In the genomic region with DNA sequence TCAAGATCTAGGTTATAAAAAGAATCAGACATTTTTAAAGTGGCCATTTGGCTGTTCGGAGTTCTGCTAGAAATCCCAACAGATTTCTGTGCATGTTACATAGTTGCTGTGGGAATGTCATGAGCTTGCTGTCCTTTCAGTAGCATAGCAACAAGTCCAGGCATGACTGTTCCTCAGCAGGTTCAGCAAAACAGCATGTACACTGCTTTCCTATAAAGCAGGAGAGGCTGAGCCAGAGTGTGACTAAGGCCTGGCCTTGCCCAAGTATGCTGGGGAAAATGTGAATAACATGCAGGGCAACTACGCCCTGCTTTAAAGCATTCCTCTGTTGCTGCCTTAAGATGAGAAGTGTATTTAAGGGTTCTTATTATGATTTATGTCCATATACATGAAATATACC, we compare ENCODE assay signal across 11 cellular contexts.
DNase-seq lines count a peak whose midpoint lies in the region; TF ChIP-seq lines count a peak whose summit lies in the region.
"Had no signal": no experiment of that assay in that cellular context is flagged by ENCODE, and none has a peak within 500 bp of the region (broad histone marks: within the 10 kb centered on the region; RNA-seq: fewer than 3 reads in every experiment).

No MANE protein-coding gene starts in this region.

- H3K27me3 Mint-ChIP-seq in type B pancreatic cell (peaks cover 3% of the 10 kb centered on the region), endothelial cell (ENCODE audit: unreplicated experiment) (peaks cover 4% of the 10 kb centered on the region)
- H3K27me3 Mint-ChIP-seq: activated CD8-positive, alpha-beta memory T cell treated with anti-CD3 and anti-CD28 coated beads, Interleukin-2, amount 10 ng/mL, durations not matched to agents 7 days and 5 days had no signal

- peak overlapping the region; percentile 37 for H3K4me3 Mint-ChIP-seq in type B pancreatic cell
- no peak overlapping the region for H3K4me3 Mint-ChIP-seq in endothelial cell (ENCODE audit: unreplicated experiment)
- H3K4me3 Mint-ChIP-seq: activated CD8-positive, alpha-beta memory T cell treated with anti-CD3 and anti-CD28 coated beads, Interleukin-2, amount 10 ng/mL, durations not matched to agents 7 days and 5 days had no signal

- H3K9me3 ChIP-seq in effector memory CD4-positive, alpha-beta T cell (ENCODE audit: control insufficient read depth, low read length) = peaks cover 5% of the 10 kb centered on the region

- H3K27ac Mint-ChIP-seq in type B pancreatic cell (peak overlapping the region; percentile 95), endothelial cell (ENCODE audit: unreplicated experiment) (no peak overlapping the region)
- H3K27ac Mint-ChIP-seq: activated CD8-positive, alpha-beta memory T cell treated with anti-CD3 and anti-CD28 coated beads, Interleukin-2, amount 10 ng/mL, durations not matched to agents 7 days and 5 days had no signal

- H3K36me3 Mint-ChIP-seq in type B pancreatic cell (no peaks in the 10 kb centered on the region), endothelial cell (ENCODE audit: low read depth, unreplicated experiment) (peaks cover 4% of the 10 kb centered on the region)
- H3K36me3 Mint-ChIP-seq: activated CD8-positive, alpha-beta memory T cell treated with anti-CD3 and anti-CD28 coated beads, Interleukin-2, amount 10 ng/mL, durations not matched to agents 7 days and 5 days had no signal

- H3K27me3 ChIP-seq in effector memory CD4-positive, alpha-beta T cell (replicated peaks; ENCODE audit: control insufficient read depth, insufficient read depth, low read length, poor library complexity, severe bottlenecking) = no peaks in the 10 kb centered on the region
- H3K27me3 ChIP-seq: breast epithelium had no signal

- peaks cover 10% of the 10 kb centered on the region for H3K4me1 Mint-ChIP-seq in type B pancreatic cell (ENCODE audit: unreplicated experiment)
- H3K4me1 Mint-ChIP-seq in endothelial cell (ENCODE audit: unreplicated experiment) = peaks cover 3% of the 10 kb centered on the region
- H3K4me1 Mint-ChIP-seq: activated CD8-positive, alpha-beta memory T cell treated with anti-CD3 and anti-CD28 coated beads, Interleukin-2, amount 10 ng/mL, durations not matched to agents 7 days and 5 days had no signal

- H3K36me3 ChIP-seq in effector memory CD4-positive, alpha-beta T cell (ENCODE audit: control insufficient read depth, insufficient read depth, low read length) = no peaks in the 10 kb centered on the region
- H3K36me3 ChIP-seq: breast epithelium had no signal

- no peaks in the 10 kb centered on the region for H3K4me1 ChIP-seq in effector memory CD4-positive, alpha-beta T cell (ENCODE audit: control insufficient read depth, insufficient read depth, low read length, poor library complexity, severe bottlenecking)
- H3K4me1 ChIP-seq: breast epithelium had no signal

- no peak overlapping the region for H3K4me3 ChIP-seq in effector memory CD4-positive, alpha-beta T cell (ENCODE audit: insufficient read depth, low read depth, low read length, poor library complexity, severe bottlenecking)
- H3K4me3 ChIP-seq: breast epithelium had no signal

- H3K9me3 Mint-ChIP-seq in type B pancreatic cell (peaks cover 4% of the 10 kb centered on the region), endothelial cell (ENCODE audit: unreplicated experiment) (no peaks in the 10 kb centered on the region)

- H3K27ac ChIP-seq in effector memory CD4-positive, alpha-beta T cell (ENCODE audit: insufficient read depth, low read length, poor library complexity, severe bottlenecking) = no peak overlapping the region

- DNase-seq in HPDE6-E6E7 (ENCODE audit: extremely low spot score) (peak; percentile 88), amniotic epithelial cell (ENCODE audit: low read depth) (peak; percentile 89), kidney tubule cell (ENCODE audit: low spot score) (peak; percentile 74), type B pancreatic cell (ENCODE audit: extremely low spot score, unreplicated experiment) (no peak), endothelial cell (ENCODE audit: low spot score) (no peak), GF-D8 (lab: John Stamatoyannopoulos, UW) (no peak)
- no peak for DNase-seq in effector memory CD4-positive, alpha-beta T cell
- DNase-seq: activated CD8-positive, alpha-beta memory T cell treated with anti-CD3 and anti-CD28 coated beads, Interleukin-2, amount 10 ng/mL, durations not matched to agents 7 days and 5 days; head of caudate nucleus; NCI-H524 treated with DMSO at 0.1 percent for 48 hours had no signal

- TF ChIP-seq CTCF in type B pancreatic cell (conservative IDR thresholded peaks at IDR 0.05) (peak; percentile 17), endothelial cell (IDR thresholded peaks at IDR 0.05; ENCODE audit: unreplicated experiment) (no peak)

Comparison
In these comparisons a context has a peak if more than half of its experiments do, and no peak if none do; other contexts are left out.
1. DNase-seq: peak in HPDE6-E6E7 (single experiment), amniotic epithelial cell (single experiment) and kidney tubule cell (single experiment); none in type B pancreatic cell (single experiment), endothelial cell (single experiment), GF-D8 (single experiment) and effector memory CD4-positive, alpha-beta T cell (0 of 3).